1 cellular context compared by ENCODE assay signal in the genomic region with DNA sequence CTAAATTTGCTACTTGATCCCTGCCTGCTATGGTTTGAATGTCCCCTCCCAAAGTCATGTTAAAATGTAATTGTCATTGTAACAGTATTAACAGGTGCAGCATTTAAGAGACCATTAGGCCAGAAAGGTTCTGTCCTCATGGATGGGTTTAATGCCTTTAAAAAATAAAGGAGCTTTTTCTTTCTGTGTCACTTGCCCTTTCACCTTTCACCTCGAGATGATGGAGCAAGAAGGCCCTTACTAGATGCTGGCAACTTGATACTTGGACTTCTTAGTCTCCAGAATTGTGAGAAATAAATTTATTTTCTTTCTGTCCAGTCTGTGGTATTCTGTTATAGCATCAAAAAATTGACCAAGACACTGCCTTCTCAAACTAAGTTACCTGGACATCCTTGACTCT.
TF ChIP-seq lines count a peak whose summit lies in the region.

No MANE protein-coding gene starts in this region.

TF ChIP-seq in GM23338, 12 proteins besides CTCF, POLR2A, EP300 and RAD21 (continued from another document):
- TF ChIP-seq, protein P1, sequence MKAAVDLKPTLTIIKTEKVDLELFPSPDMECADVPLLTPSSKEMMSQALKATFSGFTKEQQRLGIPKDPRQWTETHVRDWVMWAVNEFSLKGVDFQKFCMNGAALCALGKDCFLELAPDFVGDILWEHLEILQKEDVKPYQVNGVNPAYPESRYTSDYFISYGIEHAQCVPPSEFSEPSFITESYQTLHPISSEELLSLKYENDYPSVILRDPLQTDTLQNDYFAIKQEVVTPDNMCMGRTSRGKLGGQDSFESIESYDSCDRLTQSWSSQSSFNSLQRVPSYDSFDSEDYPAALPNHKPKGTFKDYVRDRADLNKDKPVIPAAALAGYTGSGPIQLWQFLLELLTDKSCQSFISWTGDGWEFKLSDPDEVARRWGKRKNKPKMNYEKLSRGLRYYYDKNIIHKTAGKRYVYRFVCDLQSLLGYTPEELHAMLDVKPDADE (IDR thresholded peaks at IDR 0.05): no peak
- no peak for TF ChIP-seq ZNF331 (CRISPR knock-in tag; IDR thresholded peaks at IDR 0.05; ENCODE audit: low read depth)
